26 cellular contexts compared by ENCODE assay signal in genomic region chr1:198270421-198270820, GRCh38.
A peak's percentile ranks its signal among the peaks of the same experiment; 100 is the strongest.
DNase-seq lines count a peak whose midpoint lies in the region; ATAC-seq, FAIRE-seq and TF ChIP-seq lines count a peak whose summit lies in the region.
"Had no signal": no experiment of that assay in that cellular context is flagged by ENCODE, and none has a peak within 500 bp of the region (broad histone marks: within the 10 kb centered on the region; RNA-seq: fewer than 3 reads in every experiment).

No MANE protein-coding gene starts in this region.

- H3K27ac ChIP-seq in mammary epithelial cell (ENCODE audit: insufficient read depth, low read depth, low read length): peak overlapping the region; percentile 79
- H3K27ac ChIP-seq in ACC112 (ENCODE audit: low read depth, low read length): peak overlapping the region; percentile 98
- peak overlapping the region; percentile 33 for H3K27ac ChIP-seq in astrocyte (ENCODE audit: low read depth, low read length)
- H3K27ac ChIP-seq in osteoblast (ENCODE audit: low read depth, low read length): peak overlapping the region; percentile 26
- H3K27ac ChIP-seq: BLaER1 had no signal

- no peak overlapping the region for H3K4me3 Mint-ChIP-seq in MCF 10A (ENCODE audit: unreplicated experiment)
- no peak overlapping the region for H3K4me3 Mint-ChIP-seq in astrocyte (ENCODE audit: unreplicated experiment)
- H3K4me3 Mint-ChIP-seq: CD4-positive, CD25-positive, alpha-beta regulatory T cell had no signal

- POLR2A ChIA-PET in MCF 10A (lab: Yijun Ruan, JAX): no interaction called here

- ATAC-seq in HG02885 (IDR thresholded peaks at IDR 0.05; ENCODE audit: poor library complexity, unreplicated experiment): no peak
- ATAC-seq: PC-3 had no signal

- H2AFZ ChIP-seq in mammary epithelial cell (ENCODE audit: low read depth, low read length) (no peak overlapping the region), ACC112 (ENCODE audit: low read length, unreplicated experiment) (no peak overlapping the region), astrocyte (ENCODE audit: low read depth, low read length) (no peak overlapping the region), osteoblast (ENCODE audit: low read length) (no peak overlapping the region)

- H3K9me3 ChIP-seq in mammary epithelial cell (replicated peaks; ENCODE audit: insufficient read depth, low read length): no peaks in the 10 kb centered on the region
- H3K9me3 ChIP-seq in astrocyte (ENCODE audit: insufficient read depth, low read depth, low read length): no peaks in the 10 kb centered on the region
- H3K9me3 ChIP-seq in osteoblast (ENCODE audit: low read depth, low read length): no peaks in the 10 kb centered on the region
- H3K9me3 ChIP-seq: BLaER1, HAP-1, MG63, SJSA1 had no signal

- H3K4me2 ChIP-seq in mammary epithelial cell (ENCODE audit: insufficient read depth, low read depth, low read length): no peak overlapping the region
- no peak overlapping the region for H3K4me2 ChIP-seq in astrocyte (ENCODE audit: low read length)
- H3K4me2 ChIP-seq in osteoblast (ENCODE audit: insufficient read depth, low read length): no peak overlapping the region
- H3K4me2 ChIP-seq: BLaER1 had no signal

- H3K4me3 ChIP-seq in mammary epithelial cell (replicated peaks in 1 of 3; ENCODE audit: insufficient read depth in 1 of 3, low read depth in 2 of 3, low read length in 3 of 3) (no peak overlapping the region), ACC112 (ENCODE audit: low read depth, low read length) (no peak overlapping the region), astrocyte (ENCODE audit: insufficient read depth, low read depth, low read length) (no peak overlapping the region), osteoblast (ENCODE audit: insufficient read depth, low read length) (no peak overlapping the region)
- H3K4me3 ChIP-seq: BLaER1, HAP-1, MG63, SJSA1 had no signal

- H3K4me1 Mint-ChIP-seq in MCF 10A (ENCODE audit: insufficient read depth, unreplicated experiment) (peaks cover under 1% of the 10 kb centered on the region), astrocyte (ENCODE audit: low read depth, unreplicated experiment) (peaks cover 14% of the 10 kb centered on the region)

- H3K36me3 ChIP-seq in mammary epithelial cell (ENCODE audit: insufficient read depth, low read length): no peaks in the 10 kb centered on the region
- peaks cover 16% of the 10 kb centered on the region; the same call in 1 of the 2 replicates for H3K36me3 ChIP-seq in ACC112 (ENCODE audit: insufficient read depth, low read length)
- H3K36me3 ChIP-seq in astrocyte (ENCODE audit: insufficient read depth, low read length): peaks cover 4% of the 10 kb centered on the region
- peaks cover 21% of the 10 kb centered on the region for H3K36me3 ChIP-seq in osteoblast (ENCODE audit: insufficient read depth, low read length)
- H3K36me3 ChIP-seq: HAP-1 had no signal

- H3K79me2 ChIP-seq in mammary epithelial cell (ENCODE audit: insufficient read depth, low read length): peaks cover 27% of the 10 kb centered on the region
- peaks cover 42% of the 10 kb centered on the region for H3K79me2 ChIP-seq in ACC112 (ENCODE audit: control insufficient read depth, insufficient read depth, low read length, unreplicated experiment)
- H3K79me2 ChIP-seq in astrocyte (ENCODE audit: insufficient read depth, low read length): peaks cover 54% of the 10 kb centered on the region
- H3K79me2 ChIP-seq in osteoblast (ENCODE audit: insufficient read depth, low read length): peaks cover 65% of the 10 kb centered on the region

- WGBS in mammary epithelial cell (ENCODE audit: low coverage, missing lambda C conversion rate): 100% methylated on average over 1 of the region's 1 CpG

- H4K20me1 ChIP-seq in mammary epithelial cell (ENCODE audit: insufficient read depth, low read length) (no peaks in the 10 kb centered on the region), astrocyte (ENCODE audit: insufficient read depth, low read length) (no peaks in the 10 kb centered on the region), osteoblast (ENCODE audit: insufficient read depth, low read length) (peaks cover 2% of the 10 kb centered on the region)

- peaks cover 26% of the 10 kb centered on the region for H3K4me1 ChIP-seq in mammary epithelial cell (ENCODE audit: insufficient read depth, low read length)
- peaks cover 78% of the 10 kb centered on the region for H3K4me1 ChIP-seq in ACC112 (ENCODE audit: control insufficient read depth, insufficient read depth, low read length, unreplicated experiment)
- H3K4me1 ChIP-seq in astrocyte (ENCODE audit: insufficient read depth, low read length): peaks cover 48% of the 10 kb centered on the region
- peaks cover 64% of the 10 kb centered on the region for H3K4me1 ChIP-seq in osteoblast (ENCODE audit: insufficient read depth, low read length)
- H3K4me1 ChIP-seq: BLaER1, HAP-1 had no signal

- CTCF ChIA-PET in mammary epithelial cell (lab: Charles Lee; ENCODE audit: low non-redundant PET): no interaction called here
- CTCF ChIA-PET in MCF 10A (lab: Yijun Ruan, JAX): no interaction called here

- no peak for FAIRE-seq in astrocyte (lab: Jason Lieb, UNC)
- FAIRE-seq: GM12892 had no signal

- H3K27ac Mint-ChIP-seq in MCF 10A (ENCODE audit: low read depth, unreplicated experiment): no peak overlapping the region
- H3K27ac Mint-ChIP-seq in astrocyte (ENCODE audit: unreplicated experiment): no peak overlapping the region

- DNase-seq in mammary epithelial cell: no peak
- no peak for DNase-seq in MCF 10A (ENCODE audit: unreplicated experiment)
- DNase-seq in astrocyte (ENCODE audit: low read depth): no peak
- no peak for DNase-seq in osteoblast (ENCODE audit: insufficient read length, low spot score, missing footprints)
- DNase-seq in occipital lobe (lab: John Stamatoyannopoulos, UW): no peak
- DNase-seq: 8988T; CD4-positive, CD25-positive, alpha-beta regulatory T cell; DMS153; DND-41; GOT3; KBM-7; MG63; NCI-H1105 treated with DMSO at 0.1 percent for 48 hours; NCI-H2029; NCI-H446; NCI-H526; NCI-H82; NK-92 treated with Interleukin-12 subunit alpha and Interleukin-12 subunit beta, amount 100 ng/mL, for 24 hours; PC-3; Right ventricle myocardium superior had no signal

- in situ Hi-C loops in mammary epithelial cell (cut with MboI; ENCODE audit: low sequenced_read_pairs in 2 of 2): no loop called here

- no peaks in the 10 kb centered on the region for H3K27me3 ChIP-seq in mammary epithelial cell (ENCODE audit: insufficient read depth, low read length)
- no peaks in the 10 kb centered on the region for H3K27me3 ChIP-seq in ACC112 (ENCODE audit: insufficient read depth, low read length)
- H3K27me3 ChIP-seq in astrocyte (ENCODE audit: insufficient read depth, low read length): no peaks in the 10 kb centered on the region
- no peaks in the 10 kb centered on the region for H3K27me3 ChIP-seq in osteoblast (ENCODE audit: insufficient read depth, low read length)
- H3K27me3 ChIP-seq: BLaER1, MG63, SJSA1 had no signal

- BruUV-seq in mammary epithelial cell (replicated peaks; lab: Mats Ljungman, UMichigan): no TSS peak
- BruUV-seq in MCF 10A (replicated peaks; lab: Mats Ljungman, UMichigan): no TSS peak

- H3K27me3 Mint-ChIP-seq in MCF 10A (ENCODE audit: insufficient read depth, unreplicated experiment) (no peaks in the 10 kb centered on the region), astrocyte (ENCODE audit: low read depth, unreplicated experiment) (no peaks in the 10 kb centered on the region)
- H3K27me3 Mint-ChIP-seq: CD4-positive, CD25-positive, alpha-beta regulatory T cell had no signal

- H3K36me3 Mint-ChIP-seq in MCF 10A (ENCODE audit: insufficient read depth, unreplicated experiment) (peaks cover 14% of the 10 kb centered on the region), astrocyte (ENCODE audit: low read depth, unreplicated experiment) (peaks cover 7% of the 10 kb centered on the region)

- dilution Hi-C loops in mammary epithelial cell (cut with HindIII; ENCODE audit: low sequenced_read_pairs): no loop called here

- no peak overlapping the region for H3K9ac ChIP-seq in mammary epithelial cell (ENCODE audit: insufficient read depth, low read length)
- H3K9ac ChIP-seq in astrocyte (ENCODE audit: low read length): no peak overlapping the region
- H3K9ac ChIP-seq: BLaER1 had no signal

- H3K9me3 Mint-ChIP-seq in MCF 10A (ENCODE audit: unreplicated experiment): no peaks in the 10 kb centered on the region
- H3K9me3 Mint-ChIP-seq in astrocyte (ENCODE audit: unreplicated experiment): no peaks in the 10 kb centered on the region
- H3K9me3 Mint-ChIP-seq: CD4-positive, CD25-positive, alpha-beta regulatory T cell had no signal

- TF ChIP-seq CTCF in mammary epithelial cell (conservative IDR thresholded peaks at IDR 0.05 in 1 of 2, IDR thresholded peaks at IDR 0.05 in 1 of 2; ENCODE audit: extremely low read depth in 1 of 2, insufficient read depth in 1 of 2, low read depth in 1 of 2, low read length in 2 of 2) (no peak), MCF 10A (IDR thresholded peaks at IDR 0.05; ENCODE audit: unreplicated experiment) (no peak), astrocyte (IDR thresholded peaks at IDR 0.05; ENCODE audit: insufficient read depth, low read depth, low read length) (no peak), osteoblast (IDR thresholded peaks at IDR 0.05; ENCODE audit: extremely low read depth, low read depth, low read length) (no peak)

- intact Hi-C loops in mammary epithelial cell (cut with micrococcal nuclease) (no loop called here), MCF 10A (cut with micrococcal nuclease) (loop anchor here (10.0 kb wide), 1 partner anchor 194 kb away; no protein-coding TSS in a partner anchor)

Comparison
In these comparisons a context has a peak if more than half of its experiments do, and no peak if none do; other contexts are left out.
1. H3K27ac ChIP-seq: peak in every context shown above with its lines; median percentile 98 in ACC112; 79 in mammary epithelial cell; 33 in astrocyte; 26 in osteoblast.